Comparison of ENCODE assay signal across 1 cellular context in the genomic region with DNA sequence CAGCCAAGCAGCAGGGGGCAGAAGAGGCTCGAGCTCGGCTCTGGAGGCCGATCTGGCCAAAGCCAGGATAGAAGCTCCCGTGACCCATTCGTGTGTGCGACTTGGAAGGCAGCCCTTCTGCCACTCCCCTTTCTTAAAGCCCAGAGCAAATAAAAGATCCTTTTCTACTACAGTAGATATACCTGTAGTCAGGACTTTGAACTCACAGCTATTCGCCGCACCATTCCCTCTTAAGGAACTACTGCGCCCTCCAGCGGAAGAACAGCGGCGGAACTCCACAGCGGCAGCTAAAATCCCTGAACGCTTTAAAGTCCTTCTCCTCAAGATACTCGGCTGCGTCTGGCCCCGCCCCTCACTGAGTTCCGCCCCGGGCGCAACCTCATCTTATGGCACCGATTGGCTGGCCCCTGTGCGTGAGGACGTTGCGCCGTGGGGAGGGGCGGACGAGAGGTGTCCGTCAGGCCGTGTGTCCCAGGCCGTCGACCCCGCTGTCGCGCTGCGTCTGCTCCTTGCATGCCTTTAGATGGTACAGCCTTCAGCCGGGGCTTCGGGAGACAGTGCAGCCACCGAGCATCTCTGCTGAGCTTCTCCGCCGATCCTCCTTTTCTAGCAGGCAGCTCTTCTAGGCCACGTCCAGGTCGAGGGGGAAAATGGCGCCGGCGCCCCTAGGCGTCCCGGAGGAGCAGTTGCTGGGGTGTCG.
TF ChIP-seq lines count a peak whose summit lies in the region.

A gene with protein sequence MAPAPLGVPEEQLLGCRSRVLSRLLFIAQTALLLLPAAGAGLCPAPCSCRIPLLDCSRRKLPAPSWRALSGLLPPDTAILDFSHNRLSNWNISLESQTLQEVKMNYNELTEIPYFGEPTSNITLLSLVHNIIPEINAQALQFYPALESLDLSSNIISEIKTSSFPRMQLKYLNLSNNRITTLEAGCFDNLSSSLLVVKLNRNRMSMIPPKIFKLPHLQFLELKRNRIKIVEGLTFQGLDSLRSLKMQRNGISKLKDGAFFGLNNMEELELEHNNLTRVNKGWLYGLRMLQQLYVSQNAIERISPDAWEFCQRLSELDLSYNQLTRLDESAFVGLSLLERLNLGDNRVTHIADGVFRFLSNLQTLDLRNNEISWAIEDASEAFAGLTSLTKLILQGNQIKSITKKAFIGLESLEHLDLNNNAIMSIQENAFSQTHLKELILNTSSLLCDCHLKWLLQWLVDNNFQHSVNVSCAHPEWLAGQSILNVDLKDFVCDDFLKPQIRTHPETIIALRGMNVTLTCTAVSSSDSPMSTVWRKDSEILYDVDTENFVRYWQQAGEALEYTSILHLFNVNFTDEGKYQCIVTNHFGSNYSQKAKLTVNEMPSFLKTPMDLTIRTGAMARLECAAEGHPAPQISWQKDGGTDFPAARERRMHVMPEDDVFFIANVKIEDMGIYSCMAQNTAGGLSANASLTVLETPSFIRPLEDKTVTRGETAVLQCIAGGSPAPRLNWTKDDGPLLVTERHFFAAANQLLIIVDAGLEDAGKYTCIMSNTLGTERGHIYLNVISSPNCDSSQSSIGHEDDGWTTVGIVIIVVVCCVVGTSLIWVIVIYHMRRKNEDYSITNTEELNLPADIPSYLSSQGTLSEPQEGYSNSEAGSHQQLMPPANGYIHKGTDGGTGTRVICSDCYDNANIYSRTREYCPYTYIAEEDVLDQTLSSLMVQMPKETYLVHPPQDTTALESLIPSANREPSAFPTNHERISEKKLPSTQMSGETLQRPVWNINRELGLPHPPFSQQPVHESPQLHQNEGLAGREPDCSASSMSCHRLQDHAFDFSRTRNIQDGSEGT (plus strand): TSS at position 442 of the 700 bp plus-strand sequence. CDS start 209 bp downstream, at position 651.

TF ChIP-seq in GM23338, 12 proteins besides CTCF, POLR2A, EP300 and RAD21:
- TF ChIP-seq ZNF331 (CRISPR knock-in tag; IDR thresholded peaks at IDR 0.05; ENCODE audit: low read depth) (no peak), POLR2AphosphoS5 (IDR thresholded peaks at IDR 0.05; ENCODE audit: low read depth) (peak; percentile 93), CREB1 (CRISPR knock-in tag; IDR thresholded peaks at IDR 0.05; ENCODE audit: low read depth) (peak; percentile 43)
- TF ChIP-seq, protein P1, sequence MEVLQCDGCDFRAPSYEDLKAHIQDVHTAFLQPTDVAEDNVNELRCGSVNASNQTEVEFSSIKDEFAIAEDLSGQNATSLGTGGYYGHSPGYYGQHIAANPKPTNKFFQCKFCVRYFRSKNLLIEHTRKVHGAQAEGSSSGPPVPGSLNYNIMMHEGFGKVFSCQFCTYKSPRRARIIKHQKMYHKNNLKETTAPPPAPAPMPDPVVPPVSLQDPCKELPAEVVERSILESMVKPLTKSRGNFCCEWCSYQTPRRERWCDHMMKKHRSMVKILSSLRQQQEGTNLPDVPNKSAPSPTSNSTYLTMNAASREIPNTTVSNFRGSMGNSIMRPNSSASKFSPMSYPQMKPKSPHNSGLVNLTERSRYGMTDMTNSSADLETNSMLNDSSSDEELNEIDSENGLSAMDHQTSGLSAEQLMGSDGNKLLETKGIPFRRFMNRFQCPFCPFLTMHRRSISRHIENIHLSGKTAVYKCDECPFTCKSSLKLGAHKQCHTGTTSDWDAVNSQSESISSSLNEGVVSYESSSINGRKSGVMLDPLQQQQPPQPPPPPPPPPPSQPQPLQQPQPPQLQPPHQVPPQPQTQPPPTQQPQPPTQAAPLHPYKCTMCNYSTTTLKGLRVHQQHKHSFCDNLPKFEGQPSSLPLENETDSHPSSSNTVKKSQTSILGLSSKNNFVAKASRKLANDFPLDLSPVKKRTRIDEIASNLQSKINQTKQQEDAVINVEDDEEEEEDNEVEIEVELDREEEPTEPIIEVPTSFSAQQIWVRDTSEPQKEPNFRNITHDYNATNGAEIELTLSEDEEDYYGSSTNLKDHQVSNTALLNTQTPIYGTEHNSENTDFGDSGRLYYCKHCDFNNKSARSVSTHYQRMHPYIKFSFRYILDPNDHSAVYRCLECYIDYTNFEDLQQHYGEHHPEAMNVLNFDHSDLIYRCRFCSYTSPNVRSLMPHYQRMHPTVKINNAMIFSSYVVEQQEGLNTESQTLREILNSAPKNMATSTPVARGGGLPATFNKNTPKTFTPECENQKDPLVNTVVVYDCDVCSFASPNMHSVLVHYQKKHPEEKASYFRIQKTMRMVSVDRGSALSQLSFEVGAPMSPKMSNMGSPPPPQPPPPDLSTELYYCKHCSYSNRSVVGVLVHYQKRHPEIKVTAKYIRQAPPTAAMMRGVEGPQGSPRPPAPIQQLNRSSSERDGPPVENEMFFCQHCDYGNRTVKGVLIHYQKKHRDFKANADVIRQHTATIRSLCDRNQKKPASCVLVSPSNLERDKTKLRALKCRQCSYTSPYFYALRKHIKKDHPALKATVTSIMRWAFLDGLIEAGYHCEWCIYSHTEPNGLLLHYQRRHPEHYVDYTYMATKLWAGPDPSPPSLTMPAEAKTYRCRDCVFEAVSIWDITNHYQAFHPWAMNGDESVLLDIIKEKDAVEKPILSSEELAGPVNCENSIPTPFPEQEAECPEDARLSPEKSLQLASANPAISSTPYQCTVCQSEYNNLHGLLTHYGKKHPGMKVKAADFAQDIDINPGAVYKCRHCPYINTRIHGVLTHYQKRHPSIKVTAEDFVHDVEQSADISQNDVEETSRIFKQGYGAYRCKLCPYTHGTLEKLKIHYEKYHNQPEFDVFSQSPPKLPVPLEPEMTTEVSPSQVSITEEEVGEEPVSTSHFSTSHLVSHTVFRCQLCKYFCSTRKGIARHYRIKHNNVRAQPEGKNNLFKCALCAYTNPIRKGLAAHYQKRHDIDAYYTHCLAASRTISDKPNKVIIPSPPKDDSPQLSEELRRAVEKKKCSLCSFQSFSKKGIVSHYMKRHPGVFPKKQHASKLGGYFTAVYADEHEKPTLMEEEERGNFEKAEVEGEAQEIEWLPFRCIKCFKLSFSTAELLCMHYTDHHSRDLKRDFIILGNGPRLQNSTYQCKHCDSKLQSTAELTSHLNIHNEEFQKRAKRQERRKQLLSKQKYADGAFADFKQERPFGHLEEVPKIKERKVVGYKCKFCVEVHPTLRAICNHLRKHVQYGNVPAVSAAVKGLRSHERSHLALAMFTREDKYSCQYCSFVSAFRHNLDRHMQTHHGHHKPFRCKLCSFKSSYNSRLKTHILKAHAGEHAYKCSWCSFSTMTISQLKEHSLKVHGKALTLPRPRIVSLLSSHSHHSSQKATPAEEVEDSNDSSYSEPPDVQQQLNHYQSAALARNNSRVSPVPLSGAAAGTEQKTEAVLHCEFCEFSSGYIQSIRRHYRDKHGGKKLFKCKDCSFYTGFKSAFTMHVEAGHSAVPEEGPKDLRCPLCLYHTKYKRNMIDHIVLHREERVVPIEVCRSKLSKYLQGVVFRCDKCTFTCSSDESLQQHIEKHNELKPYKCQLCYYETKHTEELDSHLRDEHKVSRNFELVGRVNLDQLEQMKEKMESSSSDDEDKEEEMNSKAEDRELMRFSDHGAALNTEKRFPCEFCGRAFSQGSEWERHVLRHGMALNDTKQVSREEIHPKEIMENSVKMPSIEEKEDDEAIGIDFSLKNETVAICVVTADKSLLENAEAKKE (CRISPR knock-in tag; IDR thresholded peaks at IDR 0.05): 0 out of 2 replicates have a peak, but pooled peaks have one; percentile 5
